9 cellular contexts compared by ENCODE assay signal in the genomic region with DNA sequence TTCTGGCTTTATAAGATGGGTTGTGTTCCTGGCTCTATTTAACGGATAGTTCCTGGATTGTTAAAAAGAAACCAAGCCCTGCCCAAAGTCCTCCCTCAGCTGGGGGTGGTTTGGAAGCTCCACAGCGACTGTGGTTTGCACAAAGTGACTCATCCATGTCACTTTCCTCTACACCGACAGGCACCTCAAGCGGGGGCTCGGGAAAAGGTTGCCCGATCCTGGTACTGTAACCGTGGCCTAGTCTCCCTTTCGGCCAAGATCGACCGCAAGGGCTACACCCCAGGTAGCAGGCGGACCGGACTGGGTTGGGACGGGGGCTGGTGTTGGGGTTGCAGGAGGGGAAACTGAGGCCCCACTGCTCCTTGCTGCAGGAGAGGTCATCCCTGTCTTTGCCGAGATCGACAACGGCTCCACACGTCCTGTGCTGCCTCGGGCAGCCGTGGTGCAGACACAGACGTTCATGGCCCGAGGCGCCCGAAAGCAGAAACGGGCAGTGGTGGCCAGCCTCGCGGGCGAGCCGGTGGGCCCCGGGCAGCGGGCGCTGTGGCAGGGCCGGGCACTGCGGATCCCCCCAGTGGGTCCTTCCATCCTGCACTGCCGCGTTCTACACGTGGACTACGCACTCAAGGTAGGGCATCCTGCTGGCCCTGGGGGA. TPM values are rescaled to one million over a fixed set of nuclear protein-coding genes. Genes with fewer than 3 reads are reported as not detected.
A peak's percentile ranks its signal among the peaks of the same experiment; 100 is the strongest.
DNase-seq lines count a peak whose midpoint lies in the region; ATAC-seq and TF ChIP-seq lines count a peak whose summit lies in the region.
"Had no signal": no experiment of that assay in that cellular context is flagged by ENCODE, and none has a peak within 500 bp of the region (broad histone marks: within the 10 kb centered on the region; RNA-seq: fewer than 3 reads in every experiment).

No MANE protein-coding gene starts in this region.

- DNase-seq in DND-41 (no peak), Peyer's patch (no peak), choroid plexus epithelial cell (ENCODE audit: low read depth) (peak; percentile 31), sigmoid colon (no peak), NCI-H1436 (lab: John Stamatoyannopoulos, UW) (no peak), CD1c-positive myeloid dendritic cell (ENCODE audit: extremely low spot score) (no peak)

- H4K20me1 ChIP-seq in DND-41 (ENCODE audit: insufficient read depth, low read length): no peaks in the 10 kb centered on the region

- TF ChIP-seq POLR2A in Peyer's patch (IDR thresholded peaks at IDR 0.05) (no peak), sigmoid colon (IDR thresholded peaks at IDR 0.05) (no peak)

- ATAC-seq in DND-41 (ENCODE audit: insufficient read depth, low read depth) (no peak), GM19395 (IDR thresholded peaks at IDR 0.05; ENCODE audit: unreplicated experiment) (no peak), GM21360 (IDR thresholded peaks at IDR 0.05; ENCODE audit: unreplicated experiment) (no peak)
- ATAC-seq: pancreas had no signal

- peak overlapping the region; percentile 83 for H3K4me2 ChIP-seq in DND-41 (ENCODE audit: insufficient read depth, low read length)

- H3K27me3 ChIP-seq in DND-41 (ENCODE audit: insufficient read depth, low read length, poor library complexity) (no peaks in the 10 kb centered on the region), Peyer's patch (no peaks in the 10 kb centered on the region), sigmoid colon (no peaks in the 10 kb centered on the region)
- H3K27me3 ChIP-seq: pancreas had no signal

- H3K36me3 ChIP-seq in DND-41 (ENCODE audit: insufficient read depth, low read length) (peaks cover 50% of the 10 kb centered on the region), Peyer's patch (peaks cover 0 to 52% (median 0%) of the 10 kb centered on the region in 3 donors), sigmoid colon (peaks cover 30 to 50% (median 40%) of the 10 kb centered on the region in 4 donors)

- peak overlapping the region; percentile 84 for H3K27ac ChIP-seq in DND-41 (ENCODE audit: low read length)
- peak overlapping the region in 3 of 4 donors; percentile 78 to 88 (median 86) for H3K27ac ChIP-seq in Peyer's patch
- H3K27ac ChIP-seq in sigmoid colon: peak overlapping the region; percentile 85 to 92 (median 89)

- H3K4me1 ChIP-seq in DND-41 (ENCODE audit: insufficient read depth, low read length) (peaks cover 48% of the 10 kb centered on the region), Peyer's patch (peaks cover 0 to 26% (median 13%) of the 10 kb centered on the region in 4 donors), sigmoid colon (peaks cover 0 to 41% (median 18%) of the 10 kb centered on the region in 4 donors)

- no peak overlapping the region for H2AFZ ChIP-seq in DND-41 (ENCODE audit: low read depth, low read length)

- peaks cover 14% of the 10 kb centered on the region for H3K79me2 ChIP-seq in DND-41 (ENCODE audit: insufficient read depth, low read length)

- peaks cover 3% of the 10 kb centered on the region for H3K9me3 ChIP-seq in DND-41 (ENCODE audit: insufficient read depth, low read length, severe bottlenecking)
- no peaks in the 10 kb centered on the region for H3K9me3 ChIP-seq in Peyer's patch
- no peaks in the 10 kb centered on the region for H3K9me3 ChIP-seq in sigmoid colon
- H3K9me3 ChIP-seq: pancreas had no signal

- intact Hi-C loops in sigmoid colon (cut with DNase I): loop anchor here (5.0 kb wide), 1 partner anchor 153 kb away; no protein-coding TSS in a partner anchor

- H3K9ac ChIP-seq in DND-41 (ENCODE audit: low read depth, low read length): peak overlapping the region; percentile 65; the same call in 1 of the 2 replicates

- WGBS in sigmoid colon, 2 donors: 92% methylated on average over 37 of the region's 37 CpGs

- TF ChIP-seq EP300 in sigmoid colon (IDR thresholded peaks at IDR 0.05): no peak

- H3K4me3 ChIP-seq in DND-41 (ENCODE audit: low read depth in 1 of 2, low read length in 2 of 2) (no peak overlapping the region), Peyer's patch (peak overlapping the region; percentile 52 to 68 (median 64)), choroid plexus epithelial cell (ENCODE audit: low read depth, low read length) (peak overlapping the region; percentile 75), sigmoid colon (peak overlapping the region; percentile 35 to 61 (median 54))

- TF ChIP-seq CTCF in DND-41 (IDR thresholded peaks at IDR 0.05; ENCODE audit: borderline replicate concordance, extremely low read depth, low read length, poor library complexity, severe bottlenecking) (no peak), Peyer's patch (IDR thresholded peaks at IDR 0.05) (no peak), choroid plexus epithelial cell (conservative IDR thresholded peaks at IDR 0.05; ENCODE audit: low read depth, low read length) (no peak), sigmoid colon (IDR thresholded peaks at IDR 0.05) (no peak)

RNA-seq across cellular contexts. Expression of gene ARRDC2, which starts 1.6 kb away (rescaled TPM):
- total RNA-seq in Peyer's patch (10 to 100 TPM; 26.8 to 94.9 (median 29.4) TPM), sigmoid colon (10 to 100 TPM; 34.5 to 54.2 (median 37.0) TPM)
- polyA plus RNA-seq in sigmoid colon: 10 to 100 TPM; 22.2 to 44.2 (median 36.5) TPM

RNA-seq across cellular contexts. Expression of gene KCNN1, which starts 42.6 kb away (rescaled TPM):
- total RNA-seq in Peyer's patch (not detected), sigmoid colon (under 1 TPM in 2 of 4 donors, not detected in 2; 0.33 to 0.55 TPM)
- polyA plus RNA-seq in sigmoid colon: under 1 TPM in 1 of 3 donors, not detected in 2; 0.17 TPM

Comparison
In these comparisons a context has a peak if more than half of its experiments do, and no peak if none do; other contexts are left out.
1. H3K4me3 ChIP-seq: peak in Peyer's patch (4 of 4), choroid plexus epithelial cell (single experiment) and sigmoid colon (4 of 4); none in DND-41 (0 of 2).
2. Peak in every context shown above with its lines, with median percentiles within 50 percentile points of each other: H3K27ac ChIP-seq.